ENCODE assay signal across 19 cellular contexts in the genomic region with DNA sequence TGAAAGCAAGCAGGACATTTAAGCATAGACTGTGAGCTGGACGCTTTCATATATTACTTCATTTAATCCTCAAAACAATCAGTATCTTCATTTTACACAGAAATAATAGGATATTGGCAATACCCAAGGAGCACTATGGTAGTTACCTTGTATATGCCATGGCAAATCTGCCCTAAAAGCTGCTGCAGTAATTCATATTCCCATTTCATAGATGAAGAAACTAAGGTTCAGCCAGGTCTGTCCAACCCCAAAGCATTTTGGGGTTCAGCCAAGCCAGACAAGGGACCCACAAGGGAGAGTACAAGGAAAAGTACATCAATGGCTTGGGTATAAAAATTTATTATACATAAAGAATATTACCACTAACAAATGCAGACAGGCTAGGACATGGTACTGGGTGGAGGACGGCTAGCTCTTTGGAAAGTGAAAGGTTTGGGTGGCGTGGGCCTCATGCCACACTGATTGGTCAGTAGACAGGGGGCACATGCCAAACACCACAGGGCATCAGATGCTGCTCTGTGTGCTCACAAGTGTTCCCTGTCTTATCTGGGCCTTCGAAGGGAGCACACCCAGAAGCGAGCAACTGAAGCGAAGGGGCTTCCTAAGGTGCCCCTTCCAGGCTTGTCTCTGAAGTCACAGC. TPM values are rescaled to one million over a fixed set of nuclear protein-coding genes. Genes with fewer than 3 reads are reported as not detected.
A peak's percentile ranks its signal among the peaks of the same experiment; 100 is the strongest.
DNase-seq lines count a peak whose midpoint lies in the region; ATAC-seq and TF ChIP-seq lines count a peak whose summit lies in the region.
"Had no signal": no experiment of that assay in that cellular context is flagged by ENCODE, and none has a peak within 500 bp of the region (broad histone marks: within the 10 kb centered on the region; RNA-seq: fewer than 3 reads in every experiment).

No MANE protein-coding gene starts in this region.

- peaks cover 7% of the 10 kb centered on the region; the same call in 1 of the 2 replicates for H3K4me1 ChIP-seq in HEK293 (ENCODE audit: control insufficient read depth, insufficient read depth, low read length)
- H3K4me1 ChIP-seq in spleen = peaks cover 9 to 51% (median 36%) of the 10 kb centered on the region in 6 donors
- peaks cover 9% of the 10 kb centered on the region for H3K4me1 ChIP-seq in mucosa of descending colon (ENCODE audit: low read depth)
- H3K4me1 ChIP-seq: esophagus muscularis mucosa, tibial nerve had no signal

- peaks cover 6% of the 10 kb centered on the region for H3K9me3 Mint-ChIP-seq in activated CD4-positive, alpha-beta T cell treated with anti-CD3 and anti-CD28 coated beads, Interleukin-2, amount 10 ng/mL, durations not matched to agents 24 days and 14 days
- H3K9me3 Mint-ChIP-seq in activated naive CD8-positive, alpha-beta T cell (ENCODE audit: low read depth) = peaks cover 5% of the 10 kb centered on the region
- H3K9me3 Mint-ChIP-seq: mesothelial cell of epicardium had no signal

- TF ChIP-seq POLR2A in spleen (IDR thresholded peaks at IDR 0.05) = no peak

- 85 to 93% (median 87%) methylated on average over 6 of the region's 6 CpGs for WGBS in spleen, 5 donors

- H3K4me1 Mint-ChIP-seq in activated CD4-positive, alpha-beta T cell treated with anti-CD3 and anti-CD28 coated beads, Interleukin-2, amount 10 ng/mL, durations not matched to agents 24 days and 14 days = peaks cover 42% of the 10 kb centered on the region
- peaks cover 40% of the 10 kb centered on the region for H3K4me1 Mint-ChIP-seq in activated naive CD8-positive, alpha-beta T cell (ENCODE audit: low read depth)

- H3K36me3 Mint-ChIP-seq in activated CD4-positive, alpha-beta T cell treated with anti-CD3 and anti-CD28 coated beads, Interleukin-2, amount 10 ng/mL, durations not matched to agents 24 days and 14 days (ENCODE audit: low read depth) = peaks cover 82% of the 10 kb centered on the region
- peaks cover 39% of the 10 kb centered on the region for H3K36me3 Mint-ChIP-seq in activated naive CD8-positive, alpha-beta T cell

- peak overlapping the region; percentile 69 for H3K4me3 Mint-ChIP-seq in activated CD4-positive, alpha-beta T cell treated with anti-CD3 and anti-CD28 coated beads, Interleukin-2, amount 10 ng/mL, durations not matched to agents 24 days and 14 days
- H3K4me3 Mint-ChIP-seq in activated naive CD8-positive, alpha-beta T cell = peak overlapping the region; percentile 71
- H3K4me3 Mint-ChIP-seq: mesothelial cell of epicardium had no signal

- peak overlapping the region; percentile 90 for H3K27ac Mint-ChIP-seq in activated CD4-positive, alpha-beta T cell treated with anti-CD3 and anti-CD28 coated beads, Interleukin-2, amount 10 ng/mL, durations not matched to agents 24 days and 14 days
- peak overlapping the region; percentile 89 for H3K27ac Mint-ChIP-seq in activated naive CD8-positive, alpha-beta T cell
- H3K27ac Mint-ChIP-seq: mesothelial cell of epicardium had no signal

- POLR2A ChIA-PET in HEK293 (lab: Yijun Ruan, JAX) = no interaction called here

- H3K4me3 ChIP-seq in HEK293 (ENCODE audit: low read depth, low read length) = no peak overlapping the region
- H3K4me3 ChIP-seq in spleen = no peak overlapping the region
- no peak overlapping the region for H3K4me3 ChIP-seq in mucosa of descending colon
- H3K4me3 ChIP-seq: esophagus muscularis mucosa, heart right ventricle, right lobe of liver, tibial nerve had no signal

- CTCF ChIA-PET in HEK293 (lab: Yijun Ruan, JAX) = no interaction called here

- H3K27ac ChIP-seq in HEK293 (ENCODE audit: extremely low read depth, low read depth, low read length) (no peak overlapping the region), spleen (peak overlapping the region; percentile 31 to 73 (median 64))
- H3K27ac ChIP-seq: brain microvascular endothelial cell, esophagus muscularis mucosa, right lobe of liver, tibial nerve had no signal

- H3K27me3 Mint-ChIP-seq in activated CD4-positive, alpha-beta T cell treated with anti-CD3 and anti-CD28 coated beads, Interleukin-2, amount 10 ng/mL, durations not matched to agents 24 days and 14 days = no peaks in the 10 kb centered on the region
- H3K27me3 Mint-ChIP-seq in activated naive CD8-positive, alpha-beta T cell = no peaks in the 10 kb centered on the region

- H3K9me3 ChIP-seq in HEK293 (ENCODE audit: control insufficient read depth, insufficient read depth, low read depth, low read length) (no peaks in the 10 kb centered on the region), spleen (peaks cover 0 to 12% (median 0%) of the 10 kb centered on the region in 8 donors), mucosa of descending colon (no peaks in the 10 kb centered on the region)
- H3K9me3 ChIP-seq: esophagus muscularis mucosa, heart right ventricle, right lobe of liver, tibial nerve had no signal

- no peak for TF ChIP-seq CTCF in HEK293 (tag by site-specific recombination; IDR thresholded peaks at IDR 0.05)
- no peak for TF ChIP-seq CTCF in spleen (IDR thresholded peaks at IDR 0.05 in 8 of 11, conservative IDR thresholded peaks at IDR 0.05 in 3 of 11)
- no peak for TF ChIP-seq CTCF in mucosa of descending colon (IDR thresholded peaks at IDR 0.05)

- H3K36me3 ChIP-seq in HEK293 (ENCODE audit: control insufficient read depth in 2 of 2, insufficient read depth in 1 of 2, low read length in 2 of 2) (peaks cover 42 to 74% of the 10 kb centered on the region in 2 experiments), spleen (peaks cover 14 to 85% (median 70%) of the 10 kb centered on the region in 6 donors), mucosa of descending colon (ENCODE audit: low read depth) (peaks cover 12% of the 10 kb centered on the region)

- no peak for DNase-seq in activated CD4-positive, alpha-beta T cell treated with anti-CD3 and anti-CD28 coated beads, Interleukin-2, amount 10 ng/mL, durations not matched to agents 24 days and 14 days
- DNase-seq in activated CD4-positive, alpha-beta T cell treated with anti-CD3 and anti-CD28 coated beads for 1 hour = no peak
- DNase-seq in spleen = no peak
- DNase-seq in mucosa of descending colon = no peak
- no peak for DNase-seq in ecto neural progenitor cell (ENCODE audit: low spot score)
- no peak for DNase-seq in NCI-H524 treated with DMSO at 0.1 percent for 48 hours (lab: John Stamatoyannopoulos, UW)
- DNase-seq: brain microvascular endothelial cell, heart right ventricle, kidney, NCI-H1417, occipital lobe, Right ventricle myocardium superior had no signal

- ATAC-seq in mucosa of descending colon = no peak

- intact Hi-C loops in activated CD4-positive, alpha-beta T cell treated with anti-CD3 and anti-CD28 coated beads, Interleukin-2, amount 10 ng/mL, durations not matched to agents 24 days and 14 days (cut with micrococcal nuclease) = loop anchor here (1.0 to 2.0 kb wide), 6 partner anchors 32 to 144 kb away; a partner anchor contains a TSS
- intact Hi-C loops in spleen (cut with DNase I; ENCODE audit: low total_unique reads) (loop anchor here (10.0 kb wide), 1 partner anchor 346 kb away; no protein-coding TSS in a partner anchor), mucosa of descending colon (cut with DNase I, micrococcal nuclease) (no loop called here)

- no peaks in the 10 kb centered on the region for H3K27me3 ChIP-seq in spleen (replicated peaks in 1 of 7)
- H3K27me3 ChIP-seq: brain microvascular endothelial cell, esophagus muscularis mucosa, heart right ventricle, right lobe of liver, tibial nerve had no signal

TF ChIP-seq in HEK293, 187 proteins besides CTCF, POLR2A, EP300 and RAD21:
- TF ChIP-seq GLI4 (tag by site-specific recombination; IDR thresholded peaks at IDR 0.05) (no peak), ZNF664 (tag by site-specific recombination; IDR thresholded peaks at IDR 0.05) (peak; percentile 46; the same call in 1 of the 2 replicates), ZNF10 (tag by site-specific recombination; IDR thresholded peaks at IDR 0.05) (no peak), RBAK (tag by site-specific recombination; IDR thresholded peaks at IDR 0.05) (no peak)
- TF ChIP-seq, protein P1, sequence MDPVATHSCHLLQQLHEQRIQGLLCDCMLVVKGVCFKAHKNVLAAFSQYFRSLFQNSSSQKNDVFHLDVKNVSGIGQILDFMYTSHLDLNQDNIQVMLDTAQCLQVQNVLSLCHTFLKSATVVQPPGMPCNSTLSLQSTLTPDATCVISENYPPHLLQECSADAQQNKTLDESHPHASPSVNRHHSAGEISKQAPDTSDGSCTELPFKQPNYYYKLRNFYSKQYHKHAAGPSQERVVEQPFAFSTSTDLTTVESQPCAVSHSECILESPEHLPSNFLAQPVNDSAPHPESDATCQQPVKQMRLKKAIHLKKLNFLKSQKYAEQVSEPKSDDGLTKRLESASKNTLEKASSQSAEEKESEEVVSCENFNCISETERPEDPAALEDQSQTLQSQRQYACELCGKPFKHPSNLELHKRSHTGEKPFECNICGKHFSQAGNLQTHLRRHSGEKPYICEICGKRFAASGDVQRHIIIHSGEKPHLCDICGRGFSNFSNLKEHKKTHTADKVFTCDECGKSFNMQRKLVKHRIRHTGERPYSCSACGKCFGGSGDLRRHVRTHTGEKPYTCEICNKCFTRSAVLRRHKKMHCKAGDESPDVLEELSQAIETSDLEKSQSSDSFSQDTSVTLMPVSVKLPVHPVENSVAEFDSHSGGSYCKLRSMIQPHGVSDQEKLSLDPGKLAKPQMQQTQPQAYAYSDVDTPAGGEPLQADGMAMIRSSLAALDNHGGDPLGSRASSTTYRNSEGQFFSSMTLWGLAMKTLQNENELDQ (tag by site-specific recombination; IDR thresholded peaks at IDR 0.05; ENCODE audit: low read depth) = no peak

RNA-seq across cellular contexts. Expression of a gene that starts 23.9 kb away (rescaled TPM):
- total RNA-seq in activated CD4-positive, alpha-beta T cell treated with anti-CD3 and anti-CD28 coated beads, Interleukin-2, amount 10 ng/mL, durations not matched to agents 24 days and 14 days = 0.40 and 0.57 TPM in 2 replicates
- 10 to 100 TPM; 13.8 to 32.2 (median 28.2) TPM for total RNA-seq in spleen
- 1 to 10 TPM; 5.0 to 7.5 (median 5.7) TPM for polyA plus RNA-seq in spleen
- 1 to 10 TPM; 2.4 to 4.8 (median 4.0) TPM for total RNA-seq in mucosa of descending colon
- total RNA-seq: LHCN-M2 had no signal

RNA-seq across cellular contexts. Expression of a gene that starts 32.5 kb away (rescaled TPM):
- total RNA-seq in activated CD4-positive, alpha-beta T cell treated with anti-CD3 and anti-CD28 coated beads, Interleukin-2, amount 10 ng/mL, durations not matched to agents 24 days and 14 days = 98.4 and 103 TPM in 2 replicates
- total RNA-seq in spleen (10 to 100 TPM; 52.0 to 71.0 (median 60.8) TPM), mucosa of descending colon (10 to 100 TPM; 41.6 to 76.7 (median 56.7) TPM)
- polyA plus RNA-seq in spleen = 10 to 100 TPM; 63.8 to 95.9 (median 92.8) TPM

RNA-seq across cellular contexts. Expression of a gene that starts 35.6 kb away (rescaled TPM):
- total RNA-seq in activated CD4-positive, alpha-beta T cell treated with anti-CD3 and anti-CD28 coated beads, Interleukin-2, amount 10 ng/mL, durations not matched to agents 24 days and 14 days = 139 and 142 TPM in 2 replicates
- total RNA-seq in spleen = 100 to 1,000 TPM in 3 of 7 donors, 10 to 100 TPM in 4; 75.4 to 231 (median 97.1) TPM
- polyA plus RNA-seq in spleen = 100 to 1,000 TPM; 340 to 411 (median 378) TPM
- total RNA-seq in mucosa of descending colon = 100 to 1,000 TPM; 130 to 266 (median 235) TPM

RNA-seq across cellular contexts. Expression of a gene that starts 59.0 kb away (rescaled TPM):
- total RNA-seq in activated CD4-positive, alpha-beta T cell treated with anti-CD3 and anti-CD28 coated beads, Interleukin-2, amount 10 ng/mL, durations not matched to agents 24 days and 14 days = 14.1 and 14.8 TPM in 2 replicates
- total RNA-seq in spleen (10 to 100 TPM in 2 of 7 donors, 1 to 10 TPM in 5; 7.4 to 16.7 (median 8.6) TPM), mucosa of descending colon (10 to 100 TPM; 20.4 to 32.3 (median 27.6) TPM)
- 1 to 10 TPM; 2.4 to 5.0 (median 3.3) TPM for polyA plus RNA-seq in spleen

Comparison
In these comparisons a context has a peak if more than half of its experiments do, and no peak if none do; other contexts are left out.
1. intact Hi-C loops: an anchor here in activated CD4-positive, alpha-beta T cell treated with anti-CD3 and anti-CD28 coated beads, Interleukin-2, amount 10 ng/mL, durations not matched to agents 24 days and 14 days (1.0 to 2.0 kb wide) and spleen (10.0 kb wide); none called in mucosa of descending colon.